Comparison of ENCODE assay signal across 1 cellular context in genomic region chr5:31934156-31934555, GRCh38.
TF ChIP-seq lines count a peak whose summit lies in the region.

No MANE protein-coding gene starts in this region.

TF ChIP-seq in GM23338, 12 proteins besides CTCF, POLR2A, EP300 and RAD21:
- TF ChIP-seq ETS1 (IDR thresholded peaks at IDR 0.05) (no peak), ZNF331 (CRISPR knock-in tag; IDR thresholded peaks at IDR 0.05; ENCODE audit: low read depth) (no peak), NANOG (IDR thresholded peaks at IDR 0.05; ENCODE audit: borderline replicate concordance) (no peak), REST (IDR thresholded peaks at IDR 0.05; ENCODE audit: unreplicated experiment) (no peak), ZNF114 (CRISPR knock-in tag; IDR thresholded peaks at IDR 0.05) (no peak), STAT1 (IDR thresholded peaks at IDR 0.05; ENCODE audit: unreplicated experiment) (no peak), POLR2AphosphoS5 (IDR thresholded peaks at IDR 0.05; ENCODE audit: low read depth) (no peak), CREB1 (CRISPR knock-in tag; IDR thresholded peaks at IDR 0.05; ENCODE audit: low read depth) (no peak), JUNB (IDR thresholded peaks at IDR 0.05; ENCODE audit: unreplicated experiment) (no peak), ZNF462 (CRISPR knock-in tag; IDR thresholded peaks at IDR 0.05) (no peak), EZH2 (IDR thresholded peaks at IDR 0.05; ENCODE audit: low read depth, unreplicated experiment) (no peak), EZH2phosphoT487 (IDR thresholded peaks at IDR 0.05; ENCODE audit: unreplicated experiment) (no peak)
